28 cellular contexts compared by ENCODE assay signal in the genomic region with DNA sequence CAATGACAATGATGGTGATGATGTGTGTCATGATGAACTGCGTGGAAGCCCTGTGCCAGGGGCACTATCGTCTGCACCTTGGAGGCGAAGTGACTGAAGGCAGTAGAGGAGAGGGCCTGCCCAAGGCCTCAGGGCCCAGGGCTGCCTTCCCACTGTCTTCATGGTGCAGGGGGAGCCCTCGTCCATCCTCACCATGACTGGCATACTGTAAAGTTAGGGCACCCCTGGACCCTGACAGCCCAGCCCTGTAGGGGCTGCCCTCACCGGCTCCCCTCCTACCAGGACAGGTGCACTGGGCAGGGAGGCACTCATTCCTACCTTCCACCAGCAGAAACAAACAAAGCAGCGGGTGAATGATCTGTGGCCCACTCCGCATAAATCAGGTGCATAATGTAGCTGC.
"Had no signal": no experiment of that assay in that cellular context is flagged by ENCODE, and none has a peak within 500 bp of the region (broad histone marks: within the 10 kb centered on the region; RNA-seq: fewer than 3 reads in every experiment).

No MANE protein-coding gene starts in this region.

- H3K36me3 ChIP-seq: ovary, right lobe of liver, sigmoid colon, stomach, thoracic aorta, thyroid gland, tibial nerve, upper lobe of right lung, uterus had no signal

- H2AFZ ChIP-seq: parathyroid adenoma had no signal

- H3K4me1 ChIP-seq: parathyroid adenoma, psoas muscle, right lobe of liver, sigmoid colon, stomach, thyroid gland, tibial nerve, upper lobe of right lung, uterus had no signal

- H3K27ac ChIP-seq: ovary, parathyroid adenoma, psoas muscle, right lobe of liver, sigmoid colon, stomach, thoracic aorta, thyroid gland, tibial nerve, upper lobe of right lung, uterus had no signal

- H3K79me2 ChIP-seq: parathyroid adenoma had no signal

- H3K9me3 Mint-ChIP-seq: natural killer cell treated with Interleukin-12 subunit alpha and Interleukin-12 subunit beta and Interleukin-15 and Interleukin-18, amount 100 ng/mL, for 72 hours; nephron progenitor cell; neural crest cell; stimulated activated effector memory CD8-positive, alpha-beta T cell treated with anti-CD3 and anti-CD28 coated beads, Interleukin-12 subunit alpha, Interleukin-12 subunit beta, amount 100 ng/mL, for 72 hours; stimulated activated naive CD8-positive, alpha-beta T cell treated with anti-CD3 and anti-CD28 coated beads, Interleukin-15, Interleukin-2, amounts not matched to agents 100 ng/mL and 50 ng/mL, for 24 hours had no signal

- H3K4me1 Mint-ChIP-seq: naive thymus-derived CD8-positive, alpha-beta T cell; neural crest cell; stimulated activated effector memory CD8-positive, alpha-beta T cell treated with anti-CD3 and anti-CD28 coated beads, Interleukin-12 subunit alpha, Interleukin-12 subunit beta, amount 100 ng/mL, for 72 hours had no signal

- H3K27me3 ChIP-seq: ovary, right lobe of liver, thyroid gland, tibial nerve, upper lobe of right lung, uterus had no signal

- H3K9me3 ChIP-seq: ovary, psoas muscle, right lobe of liver, sigmoid colon, stomach, thoracic aorta, thyroid gland, upper lobe of right lung, uterus had no signal

- DNase-seq: naive thymus-derived CD8-positive, alpha-beta T cell; nephron progenitor cell; occipital lobe; ovary; psoas muscle; right cardiac atrium; sigmoid colon; small intestine; stimulated activated CD4-positive, alpha-beta T cell treated with anti-CD3 and anti-CD28 coated beads, Interleukin-15, amount 100 ng/mL, for 24 hours; stimulated activated CD4-positive, alpha-beta T cell treated with anti-CD3 and anti-CD28 coated beads, Interleukin-2, amount 100 ng/mL, for 24 hours; stimulated activated CD4-positive, alpha-beta T cell treated with anti-CD3 and anti-CD28 coated beads, Interleukin-2, amount 100 ng/mL, for 48 hours; stimulated activated CD4-positive, alpha-beta T cell treated with anti-CD3 and anti-CD28 coated beads, Interleukin-4, amount 100 ng/mL, for 24 hours; stimulated activated naive B cell treated with anti-CD40 and anti-IgM and Interleukin-4, amounts not matched to agents 10 μg/mL and 1 μg/mL and 100 μg/mL, for 72 hours; stimulated activated naive CD4-positive, alpha-beta T cell treated with Interleukin-2 at 50 U/mL for 16 hours; stomach; thyroid gland; trophoblast cell; uterus had no signal

- FAIRE-seq: small intestine had no signal

- H3K36me3 Mint-ChIP-seq: naive thymus-derived CD8-positive, alpha-beta T cell; natural killer cell treated with Interleukin-12 subunit alpha and Interleukin-12 subunit beta and Interleukin-15 and Interleukin-18, amount 100 ng/mL, for 72 hours; stimulated activated effector memory CD8-positive, alpha-beta T cell treated with anti-CD3 and anti-CD28 coated beads, Interleukin-12 subunit alpha, Interleukin-12 subunit beta, amount 100 ng/mL, for 72 hours; stimulated activated naive B cell treated with anti-CD40 and anti-IgM and Interleukin-4, amounts not matched to agents 10 μg/mL and 1 μg/mL and 100 μg/mL, for 72 hours had no signal

- H3K4me3 ChIP-seq: ovary, psoas muscle, right lobe of liver, sigmoid colon, stomach, thoracic aorta, thyroid gland, tibial nerve, upper lobe of right lung, uterus had no signal

- H3K9ac ChIP-seq: parathyroid adenoma had no signal

- H3K27ac Mint-ChIP-seq: naive thymus-derived CD8-positive, alpha-beta T cell; natural killer cell treated with Interleukin-12 subunit alpha and Interleukin-12 subunit beta and Interleukin-15 and Interleukin-18, amount 100 ng/mL, for 72 hours; nephron progenitor cell; progenitor cell of endocrine pancreas; stimulated activated effector memory CD8-positive, alpha-beta T cell treated with anti-CD3 and anti-CD28 coated beads, Interleukin-12 subunit alpha, Interleukin-12 subunit beta, amount 100 ng/mL, for 72 hours; stimulated activated naive B cell treated with anti-CD40 and anti-IgM and Interleukin-4, amounts not matched to agents 10 μg/mL and 1 μg/mL and 100 μg/mL, for 72 hours; stimulated activated naive CD8-positive, alpha-beta T cell treated with anti-CD3 and anti-CD28 coated beads, Interleukin-15, Interleukin-2, amounts not matched to agents 100 ng/mL and 50 ng/mL, for 24 hours had no signal

- H3K4me3 Mint-ChIP-seq: naive thymus-derived CD8-positive, alpha-beta T cell; natural killer cell treated with Interleukin-12 subunit alpha and Interleukin-12 subunit beta and Interleukin-15 and Interleukin-18, amount 100 ng/mL, for 72 hours; nephron progenitor cell; neural crest cell; stimulated activated effector memory CD8-positive, alpha-beta T cell treated with anti-CD3 and anti-CD28 coated beads, Interleukin-12 subunit alpha, Interleukin-12 subunit beta, amount 100 ng/mL, for 72 hours; stimulated activated naive B cell treated with anti-CD40 and anti-IgM and Interleukin-4, amounts not matched to agents 10 μg/mL and 1 μg/mL and 100 μg/mL, for 72 hours; stimulated activated naive CD8-positive, alpha-beta T cell treated with anti-CD3 and anti-CD28 coated beads, Interleukin-15, Interleukin-2, amounts not matched to agents 100 ng/mL and 50 ng/mL, for 24 hours had no signal
